8 cellular contexts compared by ENCODE assay signal in genomic region chr5:65562731-65563701, GRCh38. TPM values are rescaled to one million over a fixed set of nuclear protein-coding genes. Genes with fewer than 3 reads are reported as not detected.
DNase-seq lines count a peak whose midpoint lies in the region; ATAC-seq and TF ChIP-seq lines count a peak whose summit lies in the region.

Gene CENPK, minus strand, starts transcription at chr5:65563168. Its CDS starts 8,261 bp downstream, at chr5:65554907.
Gene PPWD1, plus strand, starts transcription at chr5:65563296. Its CDS starts 15 bp downstream, at chr5:65563311.

- intact Hi-C loops in cardiac septum (cut with DNase I): loop anchor here (5.0 kb wide), 2 partner anchors 59 to 461 kb away; partner anchors contain the start of gene TRIM23

- peak within 1 kb of the TSS; percentile 75 for H3K4ac ChIP-seq in trophoblast cell (ENCODE audit: low read depth, low read length)

- H3K36me3 ChIP-seq in adipocyte (ENCODE audit: control insufficient read depth, insufficient read depth, low read length, severe bottlenecking): no peaks in the 10 kb centered on the region
- H3K36me3 ChIP-seq in trophoblast cell (ENCODE audit: control insufficient read depth in 1 of 2, insufficient read depth in 2 of 2, low read length in 2 of 2): peaks cover 0 to 2% of the 10 kb centered on the region in 2 experiments

- peaks cover 3% of the 10 kb centered on the region for H3K36me3 Mint-ChIP-seq in type B pancreatic cell

- TF ChIP-seq CTCF in GM12875 (IDR thresholded peaks at IDR 0.05; ENCODE audit: borderline replicate concordance, insufficient read depth, low read depth, low read length): no peak
- no peak for TF ChIP-seq CTCF in type B pancreatic cell (conservative IDR thresholded peaks at IDR 0.05)

- peak; percentile 100 for ATAC-seq in HG02798 (IDR thresholded peaks at IDR 0.05; ENCODE audit: poor library complexity, unreplicated experiment)

- H2AFZ ChIP-seq in trophoblast cell (ENCODE audit: insufficient read depth, low read length, poor library complexity): peak within 1 kb of the TSS; percentile 65

- peaks cover 33% of the 10 kb centered on the region for H3K4me1 Mint-ChIP-seq in type B pancreatic cell (ENCODE audit: unreplicated experiment)

- peak within 1 kb of the TSS; percentile 28 for H2BK120ac ChIP-seq in trophoblast cell (ENCODE audit: insufficient read depth, low read length, poor library complexity)

- H4K91ac ChIP-seq in trophoblast cell (ENCODE audit: low read depth, low read length): peak within 1 kb of the TSS; percentile 53

- H3K79me2 ChIP-seq in trophoblast cell (ENCODE audit: control insufficient read depth, insufficient read depth, low read length, poor library complexity): peaks cover 3% of the 10 kb centered on the region

- H3K14ac ChIP-seq in trophoblast cell (ENCODE audit: low read length): peak within 1 kb of the TSS; percentile 81

- peak within 1 kb of the TSS; percentile 92 for H4K12ac ChIP-seq in trophoblast cell (ENCODE audit: low read depth, low read length)

- H3K18ac ChIP-seq in trophoblast cell (ENCODE audit: low read length): peak within 1 kb of the TSS; percentile 85

- H3K79me1 ChIP-seq in trophoblast cell (ENCODE audit: low read length): peaks cover 3% of the 10 kb centered on the region

- no peaks in the 10 kb centered on the region for H3K27me3 Mint-ChIP-seq in type B pancreatic cell

- peak within 1 kb of the TSS; percentile 82 for H3K27ac ChIP-seq in trophoblast cell (ENCODE audit: low read depth, low read length)

- peak within 1 kb of the TSS; percentile 44 for H2BK5ac ChIP-seq in trophoblast cell (ENCODE audit: low read depth, low read length, poor library complexity)

- H3K9me3 ChIP-seq in adipocyte (ENCODE audit: control insufficient read depth, low read length) (no peaks in the 10 kb centered on the region), trophoblast cell (ENCODE audit: insufficient read depth, low read depth, low read length) (no peaks in the 10 kb centered on the region)

- H3K4me2 ChIP-seq in trophoblast cell (ENCODE audit: low read length): peak within 1 kb of the TSS; percentile 94

- H3K9me3 Mint-ChIP-seq in type B pancreatic cell: no peaks in the 10 kb centered on the region

- DNase-seq in NCI-H1436 (lab: John Stamatoyannopoulos, UW) (peak; percentile 92), T follicular helper cell (ENCODE audit: low read depth) (peak; percentile 91), adipocyte (ENCODE audit: low read depth) (peak; percentile 98), cardiac septum (ENCODE audit: low spot score) (peak; percentile 97), trophoblast cell (peak; percentile 96 to 97), type B pancreatic cell (ENCODE audit: extremely low spot score, unreplicated experiment) (peak; percentile 92)

- H3K4me1 ChIP-seq in adipocyte (ENCODE audit: control insufficient read depth, insufficient read depth, low read length) (peaks cover 22% of the 10 kb centered on the region), trophoblast cell (ENCODE audit: control insufficient read depth in 1 of 2, insufficient read depth in 2 of 2, low read length in 2 of 2) (no peaks in the 10 kb centered on the region)

- no peak within 1 kb of the TSS for H3K23ac ChIP-seq in trophoblast cell (ENCODE audit: low read length)

- no peak within 1 kb of the TSS for H2BK12ac ChIP-seq in trophoblast cell (ENCODE audit: low read length)

- H3K4me3 ChIP-seq in GM12875 (ENCODE audit: low read depth, low read length) (peak within 1 kb of the TSS; percentile 73), adipocyte (ENCODE audit: low read length) (peak within 1 kb of the TSS; percentile 100), trophoblast cell (ENCODE audit: low read depth, low read length) (peak within 1 kb of the TSS; percentile 93)

- H3K9ac ChIP-seq in adipocyte (ENCODE audit: low read length) (peak within 1 kb of the TSS; percentile 99), trophoblast cell (ENCODE audit: low read length) (peak within 1 kb of the TSS; percentile 86)

- peak within 1 kb of the TSS; percentile 98 for H3K27ac Mint-ChIP-seq in type B pancreatic cell

- no peak within 1 kb of the TSS for H2AK5ac ChIP-seq in trophoblast cell (ENCODE audit: low read length)

- peak within 1 kb of the TSS; percentile 94 for H4K8ac ChIP-seq in trophoblast cell (ENCODE audit: low read depth, low read length)

- WGBS in trophoblast cell (ENCODE audit: extremely low coverage, insufficient coverage, insufficient read length): no CpG with 5 or more reads among the region's 54 CpGs

- H3K27me3 ChIP-seq in adipocyte (replicated peaks; ENCODE audit: control insufficient read depth, insufficient read depth, low read length) (no peaks in the 10 kb centered on the region), trophoblast cell (ENCODE audit: insufficient read depth, low read length) (no peaks in the 10 kb centered on the region)

- H3K4me3 Mint-ChIP-seq in type B pancreatic cell: peak within 1 kb of the TSS; percentile 98

RNA-seq across cellular contexts. Expression of gene CENPK, which starts in this region (rescaled TPM):
- total RNA-seq in cardiac septum: 0.73 TPM
- 27.5 and 30.6 TPM in 2 replicates for polyA plus RNA-seq in trophoblast cell (2013)
- total RNA-seq in type B pancreatic cell (ENCODE audit: low replicate concordance): 17.6 and 36.9 TPM in 2 replicates

RNA-seq across cellular contexts. Expression of gene PPWD1, which starts in this region (rescaled TPM):
- total RNA-seq in cardiac septum: 19.3 TPM
- 27.3 and 28.8 TPM in 2 replicates for polyA plus RNA-seq in trophoblast cell (2013)
- total RNA-seq in type B pancreatic cell (ENCODE audit: low replicate concordance): 30.1 and 40.4 TPM in 2 replicates

Comparison
In these comparisons a context has a peak if more than half of its experiments do, and no peak if none do; other contexts are left out.
1. Peak in every context shown above with its lines: DNase-seq, ATAC-seq, H3K4me3 ChIP-seq and H3K27ac ChIP-seq.
2. RNA of gene CENPK (total RNA-seq): 17.6 to 36.9 TPM in type B pancreatic cell; 0.73 TPM in cardiac septum (single experiment); every median in the first group is over 10 times any median in the second.